Comparison of ENCODE assay signal across 9 cellular contexts in the genomic region with DNA sequence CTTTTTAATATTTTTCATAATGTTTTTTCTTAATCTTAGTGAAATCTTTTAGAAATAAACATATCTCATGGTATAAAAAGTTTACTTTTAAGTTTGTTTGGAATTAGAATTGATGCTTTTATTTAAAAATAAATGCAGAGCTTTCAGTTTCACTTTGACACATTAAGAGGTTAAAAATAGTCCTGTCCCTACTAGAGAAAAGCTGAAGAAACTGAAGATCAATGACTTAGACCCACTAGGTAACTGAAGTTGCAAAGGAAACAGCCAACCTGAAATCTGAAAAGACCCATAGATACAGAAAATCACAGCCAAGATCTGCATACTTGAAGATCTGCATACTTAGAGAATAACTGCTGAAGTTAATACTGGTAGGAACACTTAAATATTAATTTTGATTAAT.
DNase-seq lines count a peak whose midpoint lies in the region; ATAC-seq lines count a peak whose summit lies in the region.
"Had no signal": no experiment of that assay in that cellular context is flagged by ENCODE, and none has a peak within 500 bp of the region (broad histone marks: within the 10 kb centered on the region; RNA-seq: fewer than 3 reads in every experiment).

No MANE protein-coding gene starts in this region.

- H3K27me3 ChIP-seq in GM23248 (replicated peaks; ENCODE audit: insufficient read depth) (no peaks in the 10 kb centered on the region), mesendoderm (ENCODE audit: insufficient read depth, low read length, poor library complexity) (no peaks in the 10 kb centered on the region)

- peak overlapping the region in 4 of 5 donors; percentile 23 to 59 (median 27) for H3K4me3 Mint-ChIP-seq in immature natural killer cell

- H4K8ac ChIP-seq in mesendoderm (ENCODE audit: low read depth, low read length) = no peak overlapping the region

- peaks cover 25 to 31% of the 10 kb centered on the region in 2 donors for H3K4me1 Mint-ChIP-seq in immature natural killer cell

- no peaks in the 10 kb centered on the region for H3K9me2 ChIP-seq in GM23248 (ENCODE audit: insufficient read depth)

- H3K27ac ChIP-seq in GM23248 = no peak overlapping the region
- no peak overlapping the region for H3K27ac ChIP-seq in mesendoderm (ENCODE audit: low read depth, low read length)

- H3K23ac ChIP-seq in mesendoderm (ENCODE audit: low read length) = no peak overlapping the region

- H2AFZ ChIP-seq in GM23248 = peak overlapping the region; percentile 88

- H3K56ac ChIP-seq in mesendoderm (ENCODE audit: low read length) = no peak overlapping the region

- ATAC-seq in GM18870 (IDR thresholded peaks at IDR 0.05; ENCODE audit: unreplicated experiment) (peak; percentile 93), HG03558 (IDR thresholded peaks at IDR 0.05; ENCODE audit: extremely low read depth, unreplicated experiment) (peak; percentile 63)

- H3K4me1 ChIP-seq in GM23248 (ENCODE audit: insufficient read depth) = peaks cover 20% of the 10 kb centered on the region
- no peaks in the 10 kb centered on the region for H3K4me1 ChIP-seq in mesendoderm (ENCODE audit: control insufficient read depth, low read depth, low read length)

- H3K36me3 Mint-ChIP-seq in immature natural killer cell = peaks cover 3 to 8% (median 4%) of the 10 kb centered on the region in 3 donors

- no peaks in the 10 kb centered on the region for H3K79me1 ChIP-seq in mesendoderm (ENCODE audit: low read length)

- H3K79me2 ChIP-seq in GM23248 (ENCODE audit: insufficient read depth) = no peaks in the 10 kb centered on the region
- no peaks in the 10 kb centered on the region for H3K79me2 ChIP-seq in mesendoderm (ENCODE audit: control insufficient read depth, insufficient read depth, low read length)

- H3K4me3 ChIP-seq in GM23248 (peak overlapping the region; percentile 49), mesendoderm (ENCODE audit: low read length) (no peak overlapping the region)

- no peak overlapping the region for H2BK5ac ChIP-seq in mesendoderm (ENCODE audit: low read length)

- peaks cover 9% of the 10 kb centered on the region for H3F3A ChIP-seq in GM23248 (ENCODE audit: insufficient read depth)

- H2BK15ac ChIP-seq in mesendoderm (replicated peaks; ENCODE audit: low read depth) = no peak overlapping the region

- no peak overlapping the region for H3K18ac ChIP-seq in mesendoderm (ENCODE audit: low read length)

- H3K4me2 ChIP-seq in GM23248 (ENCODE audit: unreplicated experiment) = peak overlapping the region; percentile 83
- no peak overlapping the region for H3K4me2 ChIP-seq in mesendoderm (ENCODE audit: low read length)

- H3K9me3 Mint-ChIP-seq in immature natural killer cell = peaks cover 3 to 9% (median 5%) of the 10 kb centered on the region in 6 donors

- H3K36me3 ChIP-seq in GM23248 (ENCODE audit: low read depth) = no peaks in the 10 kb centered on the region
- no peaks in the 10 kb centered on the region for H3K36me3 ChIP-seq in mesendoderm (ENCODE audit: control insufficient read depth, insufficient read depth, low read length)

- no peaks in the 10 kb centered on the region for H4K20me1 ChIP-seq in GM23248 (ENCODE audit: insufficient read depth)

- DNase-seq in GM23248 = peak; percentile 2
- DNase-seq in immature natural killer cell = no peak
- no peak for DNase-seq in NCI-H1417 (lab: John Stamatoyannopoulos, UW)
- no peak for DNase-seq in mesendoderm
- DNase-seq in NCI-H1092 (lab: John Stamatoyannopoulos, UW) = no peak
- DNase-seq: MV-4-11; stimulated activated naive CD4-positive, alpha-beta T cell treated with Interleukin-2 at 50 U/mL for 16 hours had no signal

- no peaks in the 10 kb centered on the region for H3K9me3 ChIP-seq in GM23248 (ENCODE audit: low read depth)

- peaks cover 0 to 3% (median 3%) of the 10 kb centered on the region in 3 donors for H3K27me3 Mint-ChIP-seq in immature natural killer cell (ENCODE audit: low read depth in 3 of 3)

- no peak overlapping the region for H4K5ac ChIP-seq in mesendoderm (ENCODE audit: low read length)

- no peak overlapping the region for H2BK120ac ChIP-seq in mesendoderm (ENCODE audit: low read depth, low read length)

- no peak overlapping the region for H3K4ac ChIP-seq in mesendoderm (ENCODE audit: low read depth, low read length)

- peak overlapping the region; percentile 28; the same call in 1 of the 2 replicates for H3K9ac ChIP-seq in GM23248
- no peak overlapping the region for H3K9ac ChIP-seq in mesendoderm (ENCODE audit: low read length)

- in situ Hi-C loops in GM23248 (cut with MboI) = no loop called here

- no peak overlapping the region for H2AK5ac ChIP-seq in mesendoderm (ENCODE audit: low read length)

- peak overlapping the region in 1 of 6 donors; percentile 72 for H3K27ac Mint-ChIP-seq in immature natural killer cell
